8 cellular contexts compared by ENCODE assay signal in the genomic region with DNA sequence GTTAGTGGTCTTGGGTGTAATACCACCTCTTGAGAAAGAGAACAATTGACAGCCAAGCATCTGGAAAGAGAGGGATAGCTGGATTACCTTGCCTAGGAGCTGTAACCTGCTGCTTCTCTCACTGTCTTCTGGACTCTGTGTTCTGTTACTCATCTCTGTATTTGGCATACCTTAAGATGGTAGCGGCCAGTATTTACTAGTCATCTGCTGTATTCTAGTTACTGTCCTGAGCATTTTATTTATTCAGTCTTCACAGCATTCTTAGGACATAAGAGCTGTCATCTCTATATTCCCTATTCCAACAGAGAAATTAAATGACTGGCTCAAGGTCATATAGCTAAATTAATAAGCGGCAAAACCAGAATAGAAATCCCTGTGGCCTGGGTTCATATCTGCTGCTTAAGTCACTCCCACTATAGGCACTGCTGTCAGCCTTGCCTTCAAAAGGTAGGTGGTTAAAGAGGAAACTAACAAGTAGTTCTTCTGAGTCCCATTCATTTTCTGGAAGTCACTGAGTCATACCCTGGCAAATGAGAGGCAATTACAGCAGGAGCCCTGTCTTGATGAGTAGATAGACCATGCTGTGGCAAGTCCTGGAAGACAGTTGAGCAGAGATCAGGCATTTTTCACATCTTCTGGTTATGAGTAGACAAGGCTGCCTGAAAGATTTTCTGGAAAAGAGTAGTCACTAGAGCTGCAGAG.
DNase-seq lines count a peak whose midpoint lies in the region; ATAC-seq and TF ChIP-seq lines count a peak whose summit lies in the region.

No MANE protein-coding gene starts in this region.

- no peak overlapping the region for H3K27ac ChIP-seq in ascending aorta

- intact Hi-C loops in ascending aorta (cut with DNase I), result loop anchor here (1.0 kb wide), 1 partner anchor 113 kb away; no protein-coding TSS in a partner anchor

- DNase-seq in GM12865 (ENCODE audit: low read depth), result peak; percentile 45
- DNase-seq in NCI-H69 (lab: John Stamatoyannopoulos, UW), result peak; percentile 8
- no peak for DNase-seq in central memory CD8-positive, alpha-beta T cell (ENCODE audit: low spot score in 2 of 2)
- DNase-seq in natural killer cell treated with Interleukin-12 subunit alpha and Interleukin-12 subunit beta and Interleukin-15 and Interleukin-18, amount 100 ng/mL, for 72 hours (ENCODE audit: low spot score), result no peak
- no peak for DNase-seq in left lobe of liver (ENCODE audit: low spot score)
- no peak for DNase-seq in ascending aorta (ENCODE audit: low spot score in 2 of 2)
- DNase-seq in ureter (ENCODE audit: low spot score), result no peak

- no peak for ATAC-seq in central memory CD8-positive, alpha-beta T cell (replicated peaks; ENCODE audit: extremely low read depth, poor library complexity, severe bottlenecking)
- peak; percentile 79 to 87 for ATAC-seq in natural killer cell treated with Interleukin-12 subunit alpha and Interleukin-12 subunit beta and Interleukin-15 and Interleukin-18, amount 100 ng/mL, for 72 hours
- ATAC-seq in HG03520 (IDR thresholded peaks at IDR 0.05; ENCODE audit: unreplicated experiment), result no peak
- no peak for ATAC-seq in left lobe of liver

- no peaks in the 10 kb centered on the region for H3K27me3 ChIP-seq in ascending aorta

- H3K9me3 ChIP-seq in ascending aorta, result no peaks in the 10 kb centered on the region

- no peak for TF ChIP-seq CTCF in GM12865 (IDR thresholded peaks at IDR 0.05; ENCODE audit: insufficient read depth, low read depth, low read length, missing control alignments)
- no peak for TF ChIP-seq CTCF in ascending aorta (IDR thresholded peaks at IDR 0.05)

- peaks cover 0 to 9% of the 10 kb centered on the region in 2 donors for H3K4me1 ChIP-seq in ascending aorta

- H3K36me3 Mint-ChIP-seq in central memory CD8-positive, alpha-beta T cell (ENCODE audit: insufficient read depth), result peaks cover 29% of the 10 kb centered on the region
- H3K36me3 Mint-ChIP-seq in natural killer cell treated with Interleukin-12 subunit alpha and Interleukin-12 subunit beta and Interleukin-15 and Interleukin-18, amount 100 ng/mL, for 72 hours, result peaks cover 14% of the 10 kb centered on the region

- no peak overlapping the region for H3K4me3 ChIP-seq in GM12865 (ENCODE audit: low read depth, low read length)
- no peak overlapping the region for H3K4me3 ChIP-seq in ascending aorta

- peaks cover 28% of the 10 kb centered on the region for H3K4me1 Mint-ChIP-seq in central memory CD8-positive, alpha-beta T cell
- H3K4me1 Mint-ChIP-seq in natural killer cell treated with Interleukin-12 subunit alpha and Interleukin-12 subunit beta and Interleukin-15 and Interleukin-18, amount 100 ng/mL, for 72 hours (ENCODE audit: low read depth in 2 of 2), result peaks cover 41 to 44% of the 10 kb centered on the region in 2 donors

- peaks cover 19 to 34% of the 10 kb centered on the region in 2 donors for H3K36me3 ChIP-seq in ascending aorta

- peak overlapping the region; percentile 52 for H3K27ac Mint-ChIP-seq in central memory CD8-positive, alpha-beta T cell (ENCODE audit: low read depth)
- H3K27ac Mint-ChIP-seq in natural killer cell treated with Interleukin-12 subunit alpha and Interleukin-12 subunit beta and Interleukin-15 and Interleukin-18, amount 100 ng/mL, for 72 hours, result peak overlapping the region; percentile 82 to 87

- no peaks in the 10 kb centered on the region for H3K27me3 Mint-ChIP-seq in central memory CD8-positive, alpha-beta T cell
- no peaks in the 10 kb centered on the region for H3K27me3 Mint-ChIP-seq in natural killer cell treated with Interleukin-12 subunit alpha and Interleukin-12 subunit beta and Interleukin-15 and Interleukin-18, amount 100 ng/mL, for 72 hours

- H3K4me3 Mint-ChIP-seq in central memory CD8-positive, alpha-beta T cell, result no peak overlapping the region
- H3K4me3 Mint-ChIP-seq in natural killer cell treated with Interleukin-12 subunit alpha and Interleukin-12 subunit beta and Interleukin-15 and Interleukin-18, amount 100 ng/mL, for 72 hours, result peak overlapping the region; percentile 69

- no peaks in the 10 kb centered on the region for H3K9me3 Mint-ChIP-seq in central memory CD8-positive, alpha-beta T cell
- no peaks in the 10 kb centered on the region for H3K9me3 Mint-ChIP-seq in natural killer cell treated with Interleukin-12 subunit alpha and Interleukin-12 subunit beta and Interleukin-15 and Interleukin-18, amount 100 ng/mL, for 72 hours

Comparison
In these comparisons a context has a peak if more than half of its experiments do, and no peak if none do; other contexts are left out.
1. DNase-seq: peak in GM12865 (single experiment) and NCI-H69 (single experiment); none in central memory CD8-positive, alpha-beta T cell (0 of 2), natural killer cell treated with Interleukin-12 subunit alpha and Interleukin-12 subunit beta and Interleukin-15 and Interleukin-18, amount 100 ng/mL, for 72 hours (single experiment), left lobe of liver (single experiment), ascending aorta (0 of 2) and ureter (single experiment).
2. ATAC-seq: peak in natural killer cell treated with Interleukin-12 subunit alpha and Interleukin-12 subunit beta and Interleukin-15 and Interleukin-18, amount 100 ng/mL, for 72 hours (2 of 2); none in central memory CD8-positive, alpha-beta T cell (single experiment), HG03520 (single experiment) and left lobe of liver (single experiment).